Comparison of ENCODE assay signal across 35 cellular contexts in the genomic region with DNA sequence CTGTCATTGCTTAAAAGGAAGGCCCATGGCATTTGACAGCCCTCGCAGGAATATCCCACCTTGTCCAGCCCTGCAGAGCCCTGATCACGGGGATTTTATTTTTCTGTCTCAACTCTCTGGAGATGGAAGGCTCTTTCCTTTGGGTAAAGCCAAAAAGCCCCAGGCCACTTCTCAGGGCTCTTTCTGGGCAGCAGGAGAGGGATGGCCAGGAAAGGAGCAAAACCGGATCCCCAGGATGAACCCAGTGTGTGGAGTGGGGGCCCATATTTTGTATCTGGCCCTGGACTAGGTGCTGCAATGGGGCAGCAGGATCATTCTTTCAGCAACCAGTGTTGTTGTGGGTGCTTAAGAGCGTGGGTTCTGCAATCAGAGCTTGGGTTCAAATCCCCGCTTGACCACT. TPM values are rescaled to one million over a fixed set of nuclear protein-coding genes. Genes with fewer than 3 reads are reported as not detected.
"Had no signal": no experiment of that assay in that cellular context is flagged by ENCODE, and none has a peak within 500 bp of the region (broad histone marks: within the 10 kb centered on the region; RNA-seq: fewer than 3 reads in every experiment).

No MANE protein-coding gene starts in this region.

- H3K27ac Mint-ChIP-seq: activated CD4-positive, alpha-beta memory T cell treated with anti-CD3 and anti-CD28 coated beads for 36 hours; activated CD4-positive, alpha-beta T cell treated with anti-CD3 and anti-CD28 coated beads for 36 hours; activated CD4-positive, alpha-beta T cell treated with anti-CD3 and anti-CD28 coated beads, Interleukin-2, amount 10 ng/mL, durations not matched to agents 24 days and 14 days; activated CD8-positive, alpha-beta memory T cell treated with anti-CD3 and anti-CD28 coated beads, Interleukin-2, amount 10 ng/mL, durations not matched to agents 7 days and 5 days; activated CD8-positive, alpha-beta T cell treated with anti-CD3 and anti-CD28 coated beads, Interleukin-2, amount 10 ng/mL, durations not matched to agents 7 days and 5 days; activated naive CD4-positive, alpha-beta T cell treated with anti-CD3 and anti-CD28 coated beads for 36 hours; activated naive CD4-positive, alpha-beta T cell treated with anti-CD3 and anti-CD28 coated beads, Interleukin-2, amount 50 U/mL, for 24 hours; activated naive CD8-positive, alpha-beta T cell treated with anti-CD3 and anti-CD28 coated beads for 36 hours; activated naive CD8-positive, alpha-beta T cell treated with anti-CD3 and anti-CD28 coated beads, Interleukin-2, amount 50 U/mL, for 24 hours; activated T-helper 1 cell treated with anti-CD3 and anti-CD28 coated beads, Interleukin-12 subunit alpha, Interleukin-12 subunit beta, Interleukin-2, Interleukin-4 antibody, amounts not matched to agents 30 ng/mL and 10 ng/mL and 1 ng/mL, durations not matched to agents 14 hours and 24 hours and 36 hours; activated T-helper 2 cell treated with anti-CD3 and anti-CD28 coated beads, Interferon-gamma antibody, Interleukin-2, Interleukin-4, amounts not matched to agents 10 μg/mL and 5 μg/mL and 100 μg/mL, durations not matched to agents 14 hours and 24 hours and 36 hours; T-helper 17 cell; T-helper 2 cell treated with Interferon-gamma antibody and Interleukin-4, amounts not matched to agents 5 μg/mL and 100 μg/mL, for 36 hours had no signal

- H3K4me1 Mint-ChIP-seq: activated CD4-positive, alpha-beta T cell treated with anti-CD3 and anti-CD28 coated beads for 36 hours; activated CD4-positive, alpha-beta T cell treated with anti-CD3 and anti-CD28 coated beads, Interleukin-2, amount 10 ng/mL, durations not matched to agents 24 days and 14 days; activated CD8-positive, alpha-beta memory T cell treated with anti-CD3 and anti-CD28 coated beads, Interleukin-2, amount 10 ng/mL, durations not matched to agents 7 days and 5 days; activated naive CD4-positive, alpha-beta T cell treated with anti-CD3 and anti-CD28 coated beads, Interleukin-2, amount 50 U/mL, for 24 hours; activated naive CD8-positive, alpha-beta T cell treated with anti-CD3 and anti-CD28 coated beads for 36 hours; activated naive CD8-positive, alpha-beta T cell treated with anti-CD3 and anti-CD28 coated beads, Interleukin-2, amount 50 U/mL, for 24 hours; T-helper 17 cell had no signal

- ATAC-seq: activated CD4-positive, alpha-beta T cell treated with anti-CD3 and anti-CD28 coated beads for 36 hours; activated CD8-positive, alpha-beta memory T cell treated with anti-CD3 and anti-CD28 coated beads, Interleukin-2, amount 10 ng/mL, durations not matched to agents 7 days and 5 days; activated CD8-positive, alpha-beta T cell treated with anti-CD3 and anti-CD28 coated beads, Interleukin-2, amount 10 ng/mL, durations not matched to agents 7 days and 5 days; activated naive CD8-positive, alpha-beta T cell treated with anti-CD3 and anti-CD28 coated beads, Interleukin-2, amount 50 U/mL, for 24 hours; body of pancreas; gastroesophageal sphincter; T-helper 17 cell had no signal

- H3K36me3 Mint-ChIP-seq: activated CD4-positive, alpha-beta memory T cell treated with anti-CD3 and anti-CD28 coated beads for 36 hours; activated CD8-positive, alpha-beta memory T cell treated with anti-CD3 and anti-CD28 coated beads, Interleukin-2, amount 10 ng/mL, durations not matched to agents 7 days and 5 days; activated naive CD4-positive, alpha-beta T cell treated with anti-CD3 and anti-CD28 coated beads, Interleukin-2, amount 50 U/mL, for 24 hours; activated naive CD8-positive, alpha-beta T cell treated with anti-CD3 and anti-CD28 coated beads for 36 hours had no signal

- H3K9me3 ChIP-seq: adrenal gland, body of pancreas, colonic mucosa, esophagus squamous epithelium, gastroesophageal sphincter had no signal

- H3K4me3 ChIP-seq: adrenal gland, body of pancreas, colonic mucosa, esophagus squamous epithelium, gastroesophageal sphincter had no signal

- H3K36me3 ChIP-seq: adrenal gland, colonic mucosa, esophagus squamous epithelium, gastroesophageal sphincter had no signal

- FAIRE-seq: endometrium, endothelial cell of umbilical vein had no signal

- H3K27me3 Mint-ChIP-seq: activated CD4-positive, alpha-beta memory T cell treated with anti-CD3 and anti-CD28 coated beads for 36 hours; activated CD4-positive, alpha-beta T cell treated with anti-CD3 and anti-CD28 coated beads for 36 hours; activated naive CD4-positive, alpha-beta T cell treated with anti-CD3 and anti-CD28 coated beads, Interleukin-2, amount 50 U/mL, for 24 hours; activated naive CD8-positive, alpha-beta T cell treated with anti-CD3 and anti-CD28 coated beads for 36 hours; activated naive CD8-positive, alpha-beta T cell treated with anti-CD3 and anti-CD28 coated beads, Interleukin-2, amount 50 U/mL, for 24 hours had no signal

- H3K4me1 ChIP-seq: colonic mucosa had no signal

- H3K9me3 Mint-ChIP-seq: activated CD4-positive, alpha-beta memory T cell treated with anti-CD3 and anti-CD28 coated beads for 36 hours; activated CD4-positive, alpha-beta T cell treated with anti-CD3 and anti-CD28 coated beads, Interleukin-2, amount 10 ng/mL, durations not matched to agents 24 days and 14 days; activated naive CD4-positive, alpha-beta T cell treated with anti-CD3 and anti-CD28 coated beads for 36 hours; activated naive CD4-positive, alpha-beta T cell treated with anti-CD3 and anti-CD28 coated beads, Interleukin-2, amount 50 U/mL, for 24 hours; activated naive CD8-positive, alpha-beta T cell treated with anti-CD3 and anti-CD28 coated beads for 36 hours; activated naive CD8-positive, alpha-beta T cell treated with anti-CD3 and anti-CD28 coated beads, Interleukin-2, amount 50 U/mL, for 24 hours; activated T-helper 1 cell treated with anti-CD3 and anti-CD28 coated beads, Interleukin-12 subunit alpha, Interleukin-12 subunit beta, Interleukin-2, Interleukin-4 antibody, amounts not matched to agents 30 ng/mL and 10 ng/mL and 1 ng/mL, durations not matched to agents 14 hours and 24 hours and 36 hours; activated T-helper 2 cell treated with anti-CD3 and anti-CD28 coated beads, Interferon-gamma antibody, Interleukin-2, Interleukin-4, amounts not matched to agents 10 μg/mL and 5 μg/mL and 100 μg/mL, durations not matched to agents 14 hours and 24 hours and 36 hours; T-helper 2 cell treated with Interferon-gamma antibody and Interleukin-4, amounts not matched to agents 5 μg/mL and 100 μg/mL, for 36 hours had no signal

- H3K27me3 ChIP-seq: adrenal gland, body of pancreas, colonic mucosa had no signal

- H3K4me3 Mint-ChIP-seq: activated CD4-positive, alpha-beta memory T cell treated with anti-CD3 and anti-CD28 coated beads for 36 hours; activated CD4-positive, alpha-beta T cell treated with anti-CD3 and anti-CD28 coated beads for 36 hours; activated CD4-positive, alpha-beta T cell treated with anti-CD3 and anti-CD28 coated beads, Interleukin-2, amount 10 ng/mL, durations not matched to agents 24 days and 14 days; activated CD8-positive, alpha-beta memory T cell treated with anti-CD3 and anti-CD28 coated beads, Interleukin-2, amount 10 ng/mL, durations not matched to agents 7 days and 5 days; activated CD8-positive, alpha-beta T cell treated with anti-CD3 and anti-CD28 coated beads, Interleukin-2, amount 10 ng/mL, durations not matched to agents 7 days and 5 days; activated naive CD4-positive, alpha-beta T cell treated with anti-CD3 and anti-CD28 coated beads for 36 hours; activated naive CD4-positive, alpha-beta T cell treated with anti-CD3 and anti-CD28 coated beads, Interleukin-2, amount 50 U/mL, for 24 hours; activated naive CD8-positive, alpha-beta T cell treated with anti-CD3 and anti-CD28 coated beads for 36 hours; activated naive CD8-positive, alpha-beta T cell treated with anti-CD3 and anti-CD28 coated beads, Interleukin-2, amount 50 U/mL, for 24 hours; activated T-helper 1 cell treated with anti-CD3 and anti-CD28 coated beads, Interleukin-12 subunit alpha, Interleukin-12 subunit beta, Interleukin-2, Interleukin-4 antibody, amounts not matched to agents 30 ng/mL and 10 ng/mL and 1 ng/mL, durations not matched to agents 14 hours and 24 hours and 36 hours; T-helper 17 cell; T-helper 2 cell treated with Interferon-gamma antibody and Interleukin-4, amounts not matched to agents 5 μg/mL and 100 μg/mL, for 36 hours had no signal

- H3K27ac ChIP-seq: adrenal gland, body of pancreas, colonic mucosa, epithelial cell of prostate, esophagus squamous epithelium, gastroesophageal sphincter had no signal

- DNase-seq: activated CD4-positive, alpha-beta memory T cell treated with anti-CD3 and anti-CD28 coated beads for 36 hours; activated CD4-positive, alpha-beta T cell treated with anti-CD3 and anti-CD28 coated beads for 36 hours; activated CD4-positive, alpha-beta T cell treated with anti-CD3 and anti-CD28 coated beads, Interleukin-2, amount 10 ng/mL, durations not matched to agents 24 days and 14 days; activated CD4-positive, CD25-positive, alpha-beta regulatory T cell; activated CD4-positive, CD25-positive, alpha-beta regulatory T cell treated with anti-CD3 and anti-CD28 coated beads, Interleukin-2, amount 50 U/mL, for 72 hours; activated CD8-positive, alpha-beta memory T cell treated with anti-CD3 and anti-CD28 coated beads, Interleukin-2, amount 10 ng/mL, durations not matched to agents 7 days and 5 days; activated CD8-positive, alpha-beta memory T cell treated with anti-CD3 and anti-CD28 coated beads, Interleukin-2, amount 50 U/mL, for 4 hours; activated CD8-positive, alpha-beta T cell treated with anti-CD3 and anti-CD28 coated beads, Interleukin-2, amount 10 ng/mL, durations not matched to agents 7 days and 5 days; activated effector memory CD4-positive, alpha-beta T cell treated with anti-CD3 and anti-CD28 coated beads, Interleukin-2, amount 50 U/mL, for 16 hours; activated naive CD4-positive, alpha-beta T cell treated with anti-CD3 and anti-CD28 coated beads for 36 hours; activated naive CD8-positive, alpha-beta T cell treated with anti-CD3 and anti-CD28 coated beads for 36 hours; activated naive CD8-positive, alpha-beta T cell treated with anti-CD3 and anti-CD28 coated beads, Interleukin-2, amount 50 U/mL, for 24 hours; activated T-cell treated with anti-CD3 and anti-CD28 coated beads, Interleukin-2, amount 50 U/mL, for 1 hour; activated T-cell treated with anti-CD3 and anti-CD28 coated beads, Interleukin-2, amount 50 U/mL, for 48 hours; adrenal gland; amygdala; aorta; body of pancreas; caudate nucleus; colonic mucosa; effector CD8-positive, alpha-beta T cell; esophagus squamous epithelium; foreskin melanocyte; T-helper 1 cell; T-helper 17 cell; T1000 had no signal

RNA-seq across cellular contexts. Expression of gene CREB3L1, which starts 11.0 kb away (rescaled TPM):
- total RNA-seq: activated CD4-positive, alpha-beta memory T cell treated with anti-CD3 and anti-CD28 coated beads for 36 hours; activated CD8-positive, alpha-beta memory T cell treated with anti-CD3 and anti-CD28 coated beads for 36 hours; activated CD8-positive, alpha-beta memory T cell treated with anti-CD3 and anti-CD28 coated beads, Interleukin-2, amount 10 ng/mL, durations not matched to agents 7 days and 5 days; activated CD8-positive, alpha-beta T cell treated with anti-CD3 and anti-CD28 coated beads, Interleukin-2, amount 10 ng/mL, durations not matched to agents 7 days and 5 days; activated T-helper 2 cell treated with anti-CD3 and anti-CD28 coated beads, Interferon-gamma antibody, Interleukin-2, Interleukin-4, amounts not matched to agents 10 μg/mL and 5 μg/mL and 100 μg/mL, durations not matched to agents 14 hours and 24 hours and 36 hours; T-helper 17 cell had no signal
